ENCODE assay signal across 26 cellular contexts in the genomic region with DNA sequence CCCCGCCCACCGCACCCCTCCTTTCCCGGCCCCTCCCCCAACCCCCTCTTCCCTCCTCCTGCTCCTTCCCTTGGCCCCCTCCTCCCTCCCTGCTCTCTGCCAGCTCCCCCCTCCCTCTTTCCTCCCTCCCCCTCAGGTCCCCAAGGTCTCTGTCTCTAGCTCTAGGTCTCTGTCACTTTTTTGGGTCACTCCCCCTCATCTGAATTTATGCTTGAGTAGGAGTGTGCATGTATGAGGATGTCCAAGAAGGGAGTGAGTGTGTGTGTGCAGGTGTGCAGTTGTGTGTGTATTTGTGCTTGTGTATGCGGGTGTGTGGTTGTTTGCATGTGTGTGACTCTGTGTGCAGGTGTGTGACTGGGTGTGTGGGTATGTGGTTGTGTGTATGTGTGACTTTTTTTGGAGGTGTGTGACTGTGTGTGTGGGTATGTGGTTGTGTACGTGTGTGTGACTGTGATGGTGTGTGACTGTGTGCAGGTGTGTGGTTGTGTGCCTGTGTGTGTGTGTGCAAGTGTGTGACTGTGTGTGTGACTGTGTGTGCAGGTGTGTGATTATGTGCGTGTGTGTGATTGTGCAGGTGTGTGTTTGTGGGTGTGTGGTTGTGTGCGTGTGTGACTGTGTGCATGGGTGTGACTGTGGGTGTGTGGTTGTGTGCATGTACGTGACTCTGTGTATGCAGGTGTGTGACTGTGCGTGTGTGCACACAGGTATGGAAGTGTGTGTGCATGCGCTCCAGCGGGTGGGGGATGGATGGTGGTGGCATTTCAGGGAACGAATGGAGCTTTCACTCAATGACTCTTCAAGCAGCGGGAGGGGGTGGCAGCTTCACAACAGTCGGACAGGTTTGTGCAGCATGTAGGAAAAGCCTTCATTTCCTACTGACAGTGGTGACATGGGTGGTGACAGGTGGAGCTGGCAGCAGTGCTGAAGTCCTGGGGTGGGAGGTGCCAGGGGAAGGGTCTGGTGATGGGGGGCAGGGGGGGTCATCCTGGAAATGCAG. TPM values are rescaled to one million over a fixed set of nuclear protein-coding genes. Genes with fewer than 3 reads are reported as not detected.
DNase-seq lines count a peak whose midpoint lies in the region; ATAC-seq, FAIRE-seq and TF ChIP-seq lines count a peak whose summit lies in the region.
"Had no signal": no experiment of that assay in that cellular context is flagged by ENCODE, and none has a peak within 500 bp of the region (broad histone marks: within the 10 kb centered on the region; RNA-seq: fewer than 3 reads in every experiment).

No MANE protein-coding gene starts in this region.

- no peak for TF ChIP-seq EP300 in HepG2 (IDR thresholded peaks at IDR 0.05; ENCODE audit: low read depth in 2 of 2, low read length in 2 of 2)
- TF ChIP-seq EP300 in HepG2 (CRISPR knock-in tag; IDR thresholded peaks at IDR 0.05; ENCODE audit: borderline replicate concordance): no peak

- H3K36me3 ChIP-seq in HepG2 (replicated peaks in 1 of 2; ENCODE audit: control insufficient read depth in 1 of 2, insufficient read depth in 2 of 2, low read length in 2 of 2) (no peaks in the 10 kb centered on the region), right lobe of liver (no peaks in the 10 kb centered on the region), kidney (ENCODE audit: control insufficient read depth in 1 of 2, insufficient read depth in 2 of 2, low read length in 2 of 2) (no peaks in the 10 kb centered on the region)
- H3K36me3 ChIP-seq: brain microvascular endothelial cell, lower lobe of right lung, Peyer's patch, suprapubic skin had no signal

- no peak for FAIRE-seq in HepG2 (lab: Jason Lieb, UNC)
- peak; percentile 95 for FAIRE-seq in HTR-8/SVneo (lab: Jason Lieb, UNC)
- no peak for FAIRE-seq in kidney (lab: Jason Lieb, UNC)
- FAIRE-seq in urothelium cell line (lab: Jason Lieb, UNC): peak; percentile 96
- FAIRE-seq: H54 had no signal

- ATAC-seq in HepG2 (no peak), right lobe of liver (no peak), HG03432 (IDR thresholded peaks at IDR 0.05; ENCODE audit: unreplicated experiment) (no peak)
- ATAC-seq in stimulated activated naive CD8-positive, alpha-beta T cell treated with anti-CD3 and anti-CD28 coated beads, Interleukin-15, amount 100 ng/mL, for 72 hours: no peak
- ATAC-seq: lower lobe of right lung had no signal

- no peaks in the 10 kb centered on the region for H3K4me1 ChIP-seq in HepG2 (ENCODE audit: insufficient read depth, low read length)
- no peaks in the 10 kb centered on the region for H3K4me1 ChIP-seq in right lobe of liver
- no peaks in the 10 kb centered on the region for H3K4me1 ChIP-seq in kidney (ENCODE audit: control insufficient read depth in 1 of 2, insufficient read depth in 1 of 2, low read depth in 1 of 2, low read length in 2 of 2)
- H3K4me1 ChIP-seq: lower lobe of right lung, Peyer's patch had no signal

- DNase-seq in HepG2 (ENCODE audit: low spot score): no peak
- no peak for DNase-seq in right lobe of liver
- DNase-seq in HTR-8/SVneo (ENCODE audit: insufficient read length, low spot score): no peak
- DNase-seq in kidney: peak; percentile 41
- DNase-seq in urothelium cell line (ENCODE audit: low spot score): no peak
- DNase-seq in immature natural killer cell: no peak
- DNase-seq in stimulated activated naive CD8-positive, alpha-beta T cell treated with anti-CD3 and anti-CD28 coated beads, Interleukin-15, amount 100 ng/mL, for 72 hours: no peak
- DNase-seq: activated CD4-positive, alpha-beta T cell treated with anti-CD3 and anti-CD28 coated beads, Interleukin-2, amount 10 ng/mL, durations not matched to agents 24 days and 14 days; activated gamma-delta T cell treated with Interleukin-2 at 50 U/mL for 16 hours; amniotic stem cell; brain microvascular endothelial cell; Calu3; foreskin melanocyte; lower lobe of right lung; NCI-H2029 treated with DMSO at 0.1 percent for 48 hours; NCI-H774; Peyer's patch; SIG-M5; stimulated activated naive B cell treated with anti-CD40 and anti-IgM and Interleukin-4, amounts not matched to agents 10 μg/mL and 1 μg/mL and 100 μg/mL, for 72 hours; T-helper 9 cell had no signal

- peaks cover 0 to 9% (median 0%) of the 10 kb centered on the region in 3 donors for H3K36me3 Mint-ChIP-seq in immature natural killer cell
- H3K36me3 Mint-ChIP-seq: CD14-positive monocyte; stimulated activated naive B cell treated with anti-CD40 and anti-IgM and Interleukin-4, amounts not matched to agents 10 μg/mL and 1 μg/mL and 100 μg/mL, for 72 hours had no signal

- H3K9me3 ChIP-seq in HepG2 (ENCODE audit: low read length): no peaks in the 10 kb centered on the region
- no peaks in the 10 kb centered on the region for H3K9me3 ChIP-seq in right lobe of liver
- no peaks in the 10 kb centered on the region for H3K9me3 ChIP-seq in kidney (ENCODE audit: control insufficient read depth in 1 of 2, low read length in 2 of 2)
- H3K9me3 ChIP-seq: lower lobe of right lung, Peyer's patch, suprapubic skin had no signal

- no peak for TF ChIP-seq RAD21 in HepG2 (CRISPR knock-in tag; IDR thresholded peaks at IDR 0.05)

- peaks cover 6 to 18% (median 11%) of the 10 kb centered on the region in 3 donors for H3K27me3 Mint-ChIP-seq in immature natural killer cell (ENCODE audit: low read depth in 3 of 3)
- H3K27me3 Mint-ChIP-seq in stimulated activated naive CD8-positive, alpha-beta T cell treated with anti-CD3 and anti-CD28 coated beads, Interleukin-15, amount 100 ng/mL, for 72 hours: peaks cover 18% of the 10 kb centered on the region

- CTCF ChIA-PET in HepG2 (lab: Yijun Ruan, JAX; ENCODE audit: low intra/inter-chr PET ratio, low total read pairs): no interaction called here

- no peaks in the 10 kb centered on the region for H3K79me2 ChIP-seq in HepG2 (ENCODE audit: insufficient read depth, low read length)

- WGBS in HepG2 (ENCODE audit: low lambda C conversion rate): 19% methylated on average over 14 of the region's 14 CpGs
- 60% methylated on average over 14 of the region's 14 CpGs for WGBS in right lobe of liver (ENCODE audit: insufficient coverage, low coverage, low lambda C conversion rate, missing lambda C conversion rate)

- intact Hi-C loops in HepG2 (cut with micrococcal nuclease; ENCODE audit: unreplicated experiment) (no loop called here), right lobe of liver (cut with DNase I) (no loop called here), kidney (cut with DNase I) (no loop called here)

- H3K9ac ChIP-seq in HepG2 (ENCODE audit: insufficient read depth, low read depth, low read length): no peak overlapping the region
- no peak overlapping the region for H3K9ac ChIP-seq in kidney (ENCODE audit: low read length in 2 of 2)

- peaks cover 0 to 1% (median 0%) of the 10 kb centered on the region in 6 donors for H3K9me3 Mint-ChIP-seq in immature natural killer cell
- H3K9me3 Mint-ChIP-seq in stimulated activated naive CD8-positive, alpha-beta T cell treated with anti-CD3 and anti-CD28 coated beads, Interleukin-15, amount 100 ng/mL, for 72 hours: no peaks in the 10 kb centered on the region
- H3K9me3 Mint-ChIP-seq: activated CD4-positive, alpha-beta T cell treated with anti-CD3 and anti-CD28 coated beads, Interleukin-2, amount 10 ng/mL, durations not matched to agents 24 days and 14 days; activated T-cell treated with anti-CD3 and anti-CD28 coated beads, Interleukin-2, amount 50 U/mL, for 24 hours had no signal

- H3K27ac ChIP-seq in HepG2 (ENCODE audit: extremely low read length, insufficient read depth, low read length) (no peak overlapping the region), right lobe of liver (no peak overlapping the region), kidney (ENCODE audit: low read depth in 2 of 2, low read length in 2 of 2) (no peak overlapping the region)
- H3K27ac ChIP-seq: brain microvascular endothelial cell, lower lobe of right lung, Peyer's patch, suprapubic skin had no signal

- no peaks in the 10 kb centered on the region for H4K20me1 ChIP-seq in HepG2 (ENCODE audit: insufficient read depth, low read length)

- TF ChIP-seq POLR2A in HepG2 (IDR thresholded peaks at IDR 0.05; ENCODE audit: insufficient read depth in 1 of 2, low read depth in 2 of 2, low read length in 2 of 2): no peak
- no peak for TF ChIP-seq POLR2A in right lobe of liver (IDR thresholded peaks at IDR 0.05)

- peaks cover under 1 to 3% of the 10 kb centered on the region in 2 donors for H3K4me1 Mint-ChIP-seq in immature natural killer cell
- peaks cover 30% of the 10 kb centered on the region for H3K4me1 Mint-ChIP-seq in stimulated activated naive CD8-positive, alpha-beta T cell treated with anti-CD3 and anti-CD28 coated beads, Interleukin-15, amount 100 ng/mL, for 72 hours

- TF ChIP-seq CTCF in HepG2 (CRISPR knock-in tag; IDR thresholded peaks at IDR 0.05) (no peak), right lobe of liver (IDR thresholded peaks at IDR 0.05) (no peak), kidney (IDR thresholded peaks at IDR 0.05; ENCODE audit: borderline replicate concordance, extremely low read depth, insufficient read depth) (no peak)

- no TSS peak for BruUV-seq in HepG2 (replicated peaks; lab: Mats Ljungman, UMichigan)

- no peak overlapping the region for H3K4me2 ChIP-seq in HepG2 (ENCODE audit: low read depth, low read length)

- H3K27ac Mint-ChIP-seq in immature natural killer cell: no peak overlapping the region
- H3K27ac Mint-ChIP-seq in stimulated activated naive CD8-positive, alpha-beta T cell treated with anti-CD3 and anti-CD28 coated beads, Interleukin-15, amount 100 ng/mL, for 72 hours: peak overlapping the region in 1 of 2 donors; percentile 3
- H3K27ac Mint-ChIP-seq: activated CD4-positive, alpha-beta T cell treated with anti-CD3 and anti-CD28 coated beads, Interleukin-2, amount 10 ng/mL, durations not matched to agents 24 days and 14 days; activated T-cell treated with anti-CD3 and anti-CD28 coated beads, Interleukin-2, amount 50 U/mL, for 24 hours; CD14-positive monocyte; stimulated activated naive B cell treated with anti-CD40 and anti-IgM and Interleukin-4, amounts not matched to agents 10 μg/mL and 1 μg/mL and 100 μg/mL, for 72 hours had no signal

- H3K4me3 Mint-ChIP-seq in immature natural killer cell: no peak overlapping the region
- H3K4me3 Mint-ChIP-seq in stimulated activated naive CD8-positive, alpha-beta T cell treated with anti-CD3 and anti-CD28 coated beads, Interleukin-15, amount 100 ng/mL, for 72 hours: peak overlapping the region in 1 of 2 donors; percentile 9
- H3K4me3 Mint-ChIP-seq: activated CD4-positive, alpha-beta T cell treated with anti-CD3 and anti-CD28 coated beads, Interleukin-2, amount 10 ng/mL, durations not matched to agents 24 days and 14 days; activated T-cell treated with anti-CD3 and anti-CD28 coated beads, Interleukin-2, amount 50 U/mL, for 24 hours had no signal

- H3K4me3 ChIP-seq in HepG2 (replicated peaks in 1 of 3; ENCODE audit: insufficient read depth in 1 of 3, low read depth in 2 of 3, low read length in 3 of 3) (no peak overlapping the region), right lobe of liver (no peak overlapping the region), kidney (ENCODE audit: low read length in 2 of 2) (no peak overlapping the region)
- H3K4me3 ChIP-seq: lower lobe of right lung, Peyer's patch, suprapubic skin had no signal

- H3K27me3 ChIP-seq in HepG2 (ENCODE audit: control insufficient read depth in 1 of 2, insufficient read depth in 2 of 2, low read length in 2 of 2): peaks cover 0 to 16% of the 10 kb centered on the region in 2 experiments; a peak in 3 of 5 replicates
- no peaks in the 10 kb centered on the region for H3K27me3 ChIP-seq in right lobe of liver
- H3K27me3 ChIP-seq: Peyer's patch had no signal

- in situ Hi-C loops in HepG2 (cut with HindIII; ENCODE audit: extremely low pct_ligation_motif_present, low pct_unique_long_range_greater_than_20kb): no loop called here

- POLR2A ChIA-PET in HepG2 (lab: Yijun Ruan, JAX): no interaction called here

- no peak overlapping the region for H2AFZ ChIP-seq in HepG2 (ENCODE audit: low read length)

RNA-seq across cellular contexts. Expression of gene CACNA1I, which starts 47.5 kb away (rescaled TPM):
- total RNA-seq in HepG2 (2016; rRNA removed; fragmentation: Illumina TruSeq; extraction: Trizol) (not detected in 2 replicates), right lobe of liver (under 1 TPM in 1 of 6 experiments, not detected in 5; 0.06 TPM), kidney (0.63 TPM)
- total RNA-seq in HepG2 (2016; cell fraction: cytosol; rRNA removed; fragmentation: Illumina TruSeq; extraction: Trizol; ENCODE audit: low read depth): not detected in 2 replicates
- total RNA-seq in HepG2 (2016; cell fraction: insoluble cytoplasmic fraction; rRNA removed; fragmentation: Illumina TruSeq; extraction: Trizol): not detected in 2 replicates
- not detected in 2 replicates for total RNA-seq in HepG2 (2016; cell fraction: membrane; rRNA removed; fragmentation: Illumina TruSeq; extraction: Trizol)
- total RNA-seq in HepG2 (2016; cell fraction: nucleus; rRNA removed; fragmentation: Illumina TruSeq; extraction: Trizol): not detected in 2 replicates
- polyA plus RNA-seq in HepG2 (2011; rRNA removed) (not detected in 2 replicates), kidney (ENCODE audit: insufficient read depth, low read depth, low replicate concordance) (not detected), immature natural killer cell (not detected)
- not detected in 2 replicates for polyA plus RNA-seq in HepG2 (2011; cell fraction: cytosol; rRNA removed)
- 0.02 TPM in 2 replicates for polyA plus RNA-seq in HepG2 (2011; cell fraction: nucleus; rRNA removed)
- 0.03 TPM in 1 of 2 replicates, not detected in the other for polyA plus RNA-seq in HepG2 (2012)
- not detected in 2 replicates for polyA plus RNA-seq in HepG2 (2016; cell fraction: cytosol; fragmentation: Illumina TruSeq; extraction: Trizol; ENCODE audit: low read depth)
- polyA plus RNA-seq in HepG2 (2016; cell fraction: insoluble cytoplasmic fraction; fragmentation: Illumina TruSeq; extraction: Trizol; ENCODE audit: low read depth): not detected in 2 replicates
- polyA plus RNA-seq in HepG2 (2016; cell fraction: membrane; fragmentation: Illumina TruSeq; extraction: Trizol; ENCODE audit: low read depth): not detected in 2 replicates
- polyA plus RNA-seq in HepG2 (2016; cell fraction: nucleus; fragmentation: Illumina TruSeq; extraction: Trizol; ENCODE audit: insufficient read depth, low read depth): not detected in 2 replicates
- polyA minus RNA-seq in HepG2 (2011; rRNA and poly(A)+ RNA removed; ENCODE audit: low replicate concordance): 0.04 and 0.05 TPM in 2 replicates
- polyA minus RNA-seq in HepG2 (2011; cell fraction: cytosol; rRNA and poly(A)+ RNA removed): not detected in 2 replicates
- polyA minus RNA-seq in HepG2 (2011; cell fraction: nucleus; rRNA and poly(A)+ RNA removed): not detected in 2 replicates
- total RNA-seq: Daoy had no signal
- polyA plus RNA-seq: CD14-positive monocyte had no signal
